16 cellular contexts compared by ENCODE assay signal in the genomic region with DNA sequence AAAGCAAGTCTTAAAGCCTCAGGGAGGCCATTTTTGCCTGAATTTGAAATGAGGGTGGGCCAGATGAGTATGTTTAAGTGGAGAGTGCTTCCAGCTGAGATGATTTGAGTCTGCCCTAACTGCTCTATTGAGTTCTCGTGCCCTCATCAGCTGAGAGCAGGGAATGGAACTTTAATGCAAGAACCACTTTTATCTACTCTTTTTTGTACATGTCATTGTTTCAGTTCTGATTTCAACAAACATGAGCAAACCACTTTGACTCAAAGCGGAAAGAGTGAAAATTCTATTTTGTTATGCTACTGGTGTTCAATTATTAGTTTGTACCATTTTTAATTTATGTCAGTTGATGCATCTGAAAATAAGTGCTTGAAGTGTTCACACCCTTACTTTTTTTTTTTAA. TPM values are rescaled to one million over a fixed set of nuclear protein-coding genes. Genes with fewer than 3 reads are reported as not detected.
DNase-seq lines count a peak whose midpoint lies in the region; ATAC-seq and TF ChIP-seq lines count a peak whose summit lies in the region.
"Had no signal": no experiment of that assay in that cellular context is flagged by ENCODE, and none has a peak within 500 bp of the region (broad histone marks: within the 10 kb centered on the region; RNA-seq: fewer than 3 reads in every experiment).

No MANE protein-coding gene starts in this region.

- H3K4me3 ChIP-seq in neural progenitor cell, result no peak overlapping the region
- H3K4me3 ChIP-seq: lower lobe of right lung, ovary had no signal

- H3K36me3 ChIP-seq in neural progenitor cell, result no peaks in the 10 kb centered on the region
- H3K36me3 ChIP-seq: ovary had no signal

- DNase-seq in activated T-cell treated with anti-CD3 and anti-CD28 coated beads, Interleukin-2, amount 50 U/mL, for 24 hours, result no peak
- no peak for DNase-seq in activated T-cell treated with anti-CD3 and anti-CD28 coated beads, Interleukin-2, amount 50 U/mL, for 1 hour
- DNase-seq in neural progenitor cell (ENCODE audit: low spot score), result peak; percentile 2
- no peak for DNase-seq in SIG-M5 treated with dmso at 0.1 percent for 504 hours (lab: John Stamatoyannopoulos, UW; ENCODE audit: unreplicated experiment)
- no peak for DNase-seq in KG1 (lab: John Stamatoyannopoulos, UW)
- DNase-seq in anterior cingulate cortex (lab: John Stamatoyannopoulos, UW), result no peak
- DNase-seq: activated effector memory CD4-positive, alpha-beta T cell treated with anti-CD3 and anti-CD28 coated beads, Interleukin-2, amount 50 U/mL, for 16 hours; dermis blood vessel endothelial cell; lower lobe of right lung; NCI-H187 treated with DMSO at 0.1 percent for 48 hours; ovary; trophoblast cell had no signal

- no peak overlapping the region for H3K9ac ChIP-seq in neural progenitor cell

- no peak overlapping the region for H3K4me3 Mint-ChIP-seq in activated T-cell treated with anti-CD3 and anti-CD28 coated beads, Interleukin-2, amount 50 U/mL, for 24 hours
- H3K4me3 Mint-ChIP-seq in neural progenitor cell, result no peak overlapping the region
- H3K4me3 Mint-ChIP-seq: IgD-negative memory B cell had no signal

- no peaks in the 10 kb centered on the region for H3K27me3 Mint-ChIP-seq in activated T-cell treated with anti-CD3 and anti-CD28 coated beads, Interleukin-2, amount 50 U/mL, for 24 hours
- H3K27me3 Mint-ChIP-seq in neural progenitor cell (ENCODE audit: insufficient read depth, low read depth), result no peaks in the 10 kb centered on the region
- H3K27me3 Mint-ChIP-seq: IgD-negative memory B cell had no signal

- no peaks in the 10 kb centered on the region for H3K27me3 ChIP-seq in neural progenitor cell
- H3K27me3 ChIP-seq: ovary had no signal

- H3K36me3 Mint-ChIP-seq in activated T-cell treated with anti-CD3 and anti-CD28 coated beads, Interleukin-2, amount 50 U/mL, for 24 hours (ENCODE audit: low read depth), result peaks cover 36% of the 10 kb centered on the region
- no peaks in the 10 kb centered on the region for H3K36me3 Mint-ChIP-seq in neural progenitor cell
- H3K36me3 Mint-ChIP-seq: IgD-negative memory B cell had no signal

- H3K9me3 Mint-ChIP-seq in activated T-cell treated with anti-CD3 and anti-CD28 coated beads, Interleukin-2, amount 50 U/mL, for 24 hours, result no peaks in the 10 kb centered on the region
- H3K9me3 Mint-ChIP-seq in neural progenitor cell, result no peaks in the 10 kb centered on the region
- H3K9me3 Mint-ChIP-seq: IgD-negative memory B cell had no signal

- no peak overlapping the region for H3K4me2 ChIP-seq in neural progenitor cell

- H3K79me2 ChIP-seq in neural progenitor cell (ENCODE audit: low read depth), result no peaks in the 10 kb centered on the region

- peaks cover 3% of the 10 kb centered on the region for H3F3A ChIP-seq in neural progenitor cell (ENCODE audit: low read depth)

- ATAC-seq in GM21528 (IDR thresholded peaks at IDR 0.05; ENCODE audit: low FRiP score, unreplicated experiment) (peak; percentile 90), HG03175 (IDR thresholded peaks at IDR 0.05; ENCODE audit: unreplicated experiment) (peak; percentile 76)
- ATAC-seq: lower lobe of right lung had no signal

- H3K4me1 Mint-ChIP-seq in activated T-cell treated with anti-CD3 and anti-CD28 coated beads, Interleukin-2, amount 50 U/mL, for 24 hours (ENCODE audit: low read depth), result peaks cover 26% of the 10 kb centered on the region
- H3K4me1 Mint-ChIP-seq in neural progenitor cell, result peaks cover 15% of the 10 kb centered on the region

- peak overlapping the region; percentile 77 for H3K27ac Mint-ChIP-seq in activated T-cell treated with anti-CD3 and anti-CD28 coated beads, Interleukin-2, amount 50 U/mL, for 24 hours
- no peak overlapping the region for H3K27ac Mint-ChIP-seq in neural progenitor cell
- H3K27ac Mint-ChIP-seq: IgD-negative memory B cell had no signal

- H2AFZ ChIP-seq in neural progenitor cell (replicated peaks), result no peak overlapping the region

- TF ChIP-seq CTCF in neural progenitor cell (IDR thresholded peaks at IDR 0.05), result no peak

- H3K27ac ChIP-seq in neural progenitor cell, result no peak overlapping the region
- H3K27ac ChIP-seq: lower lobe of right lung, ovary, RWPE1 had no signal

- peaks cover 8% of the 10 kb centered on the region for H3K4me1 ChIP-seq in neural progenitor cell
- H3K4me1 ChIP-seq: lower lobe of right lung had no signal

- no peaks in the 10 kb centered on the region for H4K20me1 ChIP-seq in neural progenitor cell (ENCODE audit: low read depth)

- no peaks in the 10 kb centered on the region for H3K9me3 ChIP-seq in neural progenitor cell (ENCODE audit: low read depth)
- H3K9me3 ChIP-seq: lower lobe of right lung, ovary had no signal

RNA-seq across cellular contexts. Expression of gene DCAF10, which starts 35.8 kb away (rescaled TPM):
- total RNA-seq in neural progenitor cell (ENCODE audit: low replicate concordance), result 15.8 and 21.0 TPM in 2 replicates

RNA-seq across cellular contexts. Expression of gene EXOSC3, which starts 51.5 kb away (rescaled TPM):
- total RNA-seq in neural progenitor cell (ENCODE audit: low replicate concordance), result 61.5 and 85.2 TPM in 2 replicates
